Comparison of ENCODE assay signal across 9 cellular contexts in genomic region chr2:184416514-184416913, GRCh38.
"Had no signal": no experiment of that assay in that cellular context is flagged by ENCODE, and none has a peak within 500 bp of the region (broad histone marks: within the 10 kb centered on the region; RNA-seq: fewer than 3 reads in every experiment).

No MANE protein-coding gene starts in this region.

- ATAC-seq: GM23338 had no signal

- H3K9ac ChIP-seq: KMS-11 had no signal

- H3K4me2 ChIP-seq: GM23338, KMS-11 had no signal

- FAIRE-seq: H1, H54, HTR-8/SVneo had no signal

- H3K27ac ChIP-seq: KMS-11 had no signal

- DNase-seq: H9, HCEC 1CT, IMR-90, KBM-7 had no signal

- H2AFZ ChIP-seq: GM23338 had no signal

- H3K4me3 ChIP-seq: GM23338 had no signal
